In genomic region chr2:61898810-61899209, GRCh38 we compare ENCODE assay signal across 10 cellular contexts. TPM values are rescaled to one million over a fixed set of nuclear protein-coding genes. Genes with fewer than 3 reads are reported as not detected.
A peak's percentile ranks its signal among the peaks of the same experiment; 100 is the strongest.
DNase-seq lines count a peak whose midpoint lies in the region; ATAC-seq and TF ChIP-seq lines count a peak whose summit lies in the region.
"Had no signal": no experiment of that assay in that cellular context is flagged by ENCODE, and none has a peak within 500 bp of the region (broad histone marks: within the 10 kb centered on the region; RNA-seq: fewer than 3 reads in every experiment).

No MANE protein-coding gene starts in this region.

- TF ChIP-seq CTCF in LNCaP clone FGC (IDR thresholded peaks at IDR 0.05; ENCODE audit: control insufficient read depth, extremely low read depth, insufficient read depth), result peak; percentile 65
- peak; percentile 56 for TF ChIP-seq CTCF in cardiac fibroblast (IDR thresholded peaks at IDR 0.05; ENCODE audit: low read depth, low read length)
- peak in 2 of 4 experiments; percentile 11 to 24 for TF ChIP-seq CTCF in prostate gland (IDR thresholded peaks at IDR 0.05)

- intact Hi-C loops in activated CD4-positive, alpha-beta T cell treated with anti-CD3 and anti-CD28 coated beads for 36 hours (cut with DNase I, micrococcal nuclease), result no loop called here
- intact Hi-C loops in prostate gland (cut with DNase I), result no loop called here

- H3K27me3 ChIP-seq in prostate gland (replicated peaks; ENCODE audit: insufficient read depth), result no peaks in the 10 kb centered on the region
- H3K27me3 ChIP-seq: stomach had no signal

- no peaks in the 10 kb centered on the region for H3K4me1 ChIP-seq in prostate gland (replicated peaks)
- H3K4me1 ChIP-seq: stomach had no signal

- H3K27ac Mint-ChIP-seq in activated CD4-positive, alpha-beta T cell treated with anti-CD3 and anti-CD28 coated beads for 36 hours, result no peak overlapping the region
- H3K27ac Mint-ChIP-seq: activated naive CD8-positive, alpha-beta T cell had no signal

- H3K4me3 ChIP-seq in LNCaP clone FGC (ENCODE audit: low read depth, low read length), result no peak overlapping the region
- H3K4me3 ChIP-seq in cardiac fibroblast (replicated peaks in 1 of 2; ENCODE audit: low read depth in 2 of 2, low read length in 2 of 2), result no peak overlapping the region
- no peak overlapping the region for H3K4me3 ChIP-seq in prostate gland
- H3K4me3 ChIP-seq: stomach had no signal

- 23% methylated on average over 2 of the region's 2 CpGs for WGBS in prostate gland

- H3K9me3 ChIP-seq in prostate gland, result no peaks in the 10 kb centered on the region
- H3K9me3 ChIP-seq: stomach had no signal

- POLR2A ChIA-PET in activated CD4-positive, alpha-beta T cell treated with anti-CD3 and anti-CD28 coated beads for 36 hours (lab: Charles Lee), result no interaction called here

- H3K4me1 Mint-ChIP-seq in activated CD4-positive, alpha-beta T cell treated with anti-CD3 and anti-CD28 coated beads for 36 hours, result no peaks in the 10 kb centered on the region

- H3K27ac ChIP-seq in prostate gland, result no peak overlapping the region
- H3K27ac ChIP-seq: stomach had no signal

- H3K36me3 ChIP-seq in prostate gland, result no peaks in the 10 kb centered on the region
- H3K36me3 ChIP-seq: stomach had no signal

- no peaks in the 10 kb centered on the region for H3K9me3 Mint-ChIP-seq in activated CD4-positive, alpha-beta T cell treated with anti-CD3 and anti-CD28 coated beads for 36 hours (ENCODE audit: low read depth)

- H3K27me3 Mint-ChIP-seq in activated CD4-positive, alpha-beta T cell treated with anti-CD3 and anti-CD28 coated beads for 36 hours, result no peaks in the 10 kb centered on the region
- H3K27me3 Mint-ChIP-seq: activated naive CD8-positive, alpha-beta T cell had no signal

- no peak for TF ChIP-seq POLR2A in prostate gland (IDR thresholded peaks at IDR 0.05)

- DNase-seq in activated CD4-positive, alpha-beta T cell treated with anti-CD3 and anti-CD28 coated beads for 36 hours, result peak; percentile 19
- no peak for DNase-seq in activated CD4-positive, alpha-beta T cell treated with anti-CD3 and anti-CD28 coated beads, Interleukin-2, amount 50 U/mL, for 1 hour
- no peak for DNase-seq in LNCaP clone FGC (ENCODE audit: low read depth)
- peak; percentile 38 to 44 for DNase-seq in cardiac fibroblast (ENCODE audit: low read depth in 2 of 2)
- DNase-seq in superior temporal gyrus (ENCODE audit: extremely low spot score), result peak; percentile 51
- DNase-seq in retina, result no peak
- no peak for DNase-seq in prostate gland (ENCODE audit: low spot score)
- DNase-seq: stomach had no signal

- CTCF ChIA-PET in activated CD4-positive, alpha-beta T cell treated with anti-CD3 and anti-CD28 coated beads for 36 hours (lab: Charles Lee), result interaction anchor here (0.7 to 0.8 kb wide), 3 partner anchors 20 to 446 kb away, joined by 3 read pairs; no protein-coding TSS in a partner anchor

- H3K36me3 Mint-ChIP-seq in activated CD4-positive, alpha-beta T cell treated with anti-CD3 and anti-CD28 coated beads for 36 hours (ENCODE audit: low read depth), result no peaks in the 10 kb centered on the region
- H3K36me3 Mint-ChIP-seq: activated naive CD8-positive, alpha-beta T cell had no signal

- ATAC-seq in activated CD4-positive, alpha-beta T cell treated with anti-CD3 and anti-CD28 coated beads for 36 hours, result no peak
- ATAC-seq in GM19452 (IDR thresholded peaks at IDR 0.05; ENCODE audit: unreplicated experiment), result no peak

- no peak overlapping the region for H3K4me3 Mint-ChIP-seq in activated CD4-positive, alpha-beta T cell treated with anti-CD3 and anti-CD28 coated beads for 36 hours
- H3K4me3 Mint-ChIP-seq: activated naive CD8-positive, alpha-beta T cell had no signal

RNA-seq across cellular contexts. Expression of gene COMMD1, which starts 6.7 kb away (rescaled TPM):
- 10 to 100 TPM; 29.3 to 36.1 TPM for total RNA-seq in activated CD4-positive, alpha-beta T cell treated with anti-CD3 and anti-CD28 coated beads for 36 hours
- total RNA-seq in prostate gland, result 10 to 100 TPM; 41.9 to 63.9 TPM

RNA-seq across cellular contexts. Expression of gene CCT4, which starts 10.4 kb away (rescaled TPM):
- 100 to 1,000 TPM; 255 to 373 TPM for total RNA-seq in activated CD4-positive, alpha-beta T cell treated with anti-CD3 and anti-CD28 coated beads for 36 hours
- total RNA-seq in prostate gland, result 10 to 100 TPM; 77.6 to 89.6 TPM

RNA-seq across cellular contexts. Expression of gene FAM161A, which starts 45.0 kb away (rescaled TPM):
- total RNA-seq in activated CD4-positive, alpha-beta T cell treated with anti-CD3 and anti-CD28 coated beads for 36 hours, result 1 to 10 TPM; 6.2 to 7.3 TPM
- total RNA-seq in prostate gland, result 1 to 10 TPM; 1.8 to 5.0 TPM

Comparison
In these comparisons a context has a peak if more than half of its experiments do, and no peak if none do; other contexts are left out.
1. DNase-seq: peak in activated CD4-positive, alpha-beta T cell treated with anti-CD3 and anti-CD28 coated beads for 36 hours (single experiment), cardiac fibroblast (2 of 2) and superior temporal gyrus (single experiment); none in activated CD4-positive, alpha-beta T cell treated with anti-CD3 and anti-CD28 coated beads, Interleukin-2, amount 50 U/mL, for 1 hour (single experiment), LNCaP clone FGC (single experiment), retina (single experiment) and prostate gland (single experiment).